22 cellular contexts compared by ENCODE assay signal in genomic region chr15:73756947-73757513, GRCh38. TPM values are rescaled to one million over a fixed set of nuclear protein-coding genes. Genes with fewer than 3 reads are reported as not detected.
DNase-seq lines count a peak whose midpoint lies in the region; ATAC-seq and TF ChIP-seq lines count a peak whose summit lies in the region.
"Had no signal": no experiment of that assay in that cellular context is flagged by ENCODE, and none has a peak within 500 bp of the region (broad histone marks: within the 10 kb centered on the region; RNA-seq: fewer than 3 reads in every experiment).

No MANE protein-coding gene starts in this region.

- no peak overlapping the region for H3K4me3 Mint-ChIP-seq in WTC11
- H3K4me3 Mint-ChIP-seq: CD4-positive, CD25-positive, alpha-beta regulatory T cell; CD8-positive, alpha-beta memory T cell; IgD-negative memory B cell had no signal

- CTCF ChIA-PET in HEK293 (lab: Yijun Ruan, JAX) (interaction anchor here (0.6 to 0.9 kb wide), 3 partner anchors 141 to 194 kb away, joined by 3 to 4 read pairs (median 4); no protein-coding TSS in a partner anchor), WTC11 (lab: Charles Lee) (no interaction called here), OCI-LY7 (lab: Charles Lee; ENCODE audit: unreplicated experiment) (no interaction called here)

- DNase-seq in DMS 273 (lab: John Stamatoyannopoulos, UW; ENCODE audit: unreplicated experiment), result peak; percentile 19
- no peak for DNase-seq in DMS 273 treated with DMSO at 0.1 percent for 48 hours (lab: John Stamatoyannopoulos, UW)
- no peak for DNase-seq in WTC11 (ENCODE audit: low spot score)
- DNase-seq in osteoblast (ENCODE audit: insufficient read length, low spot score, missing footprints), result peak; percentile 63
- DNase-seq in OCI-LY7 (ENCODE audit: low spot score), result no peak
- no peak for DNase-seq in head of caudate nucleus
- DNase-seq: BE2C; C1 segment of cervical spinal cord; Caco-2; CD4-positive, CD25-positive, alpha-beta regulatory T cell; CD8-positive, alpha-beta memory T cell; DMS53; DND-41; GOT3; Kasumi-1; KG1 had no signal

- TF ChIP-seq CTCF in HEK293 (tag by site-specific recombination; IDR thresholded peaks at IDR 0.05) (no peak), WTC11 (IDR thresholded peaks at IDR 0.05) (no peak), osteoblast (IDR thresholded peaks at IDR 0.05; ENCODE audit: extremely low read depth, low read depth, low read length) (no peak), OCI-LY7 (conservative IDR thresholded peaks at IDR 0.05; ENCODE audit: low read length) (no peak)

- H3K9me3 Mint-ChIP-seq in WTC11, result no peaks in the 10 kb centered on the region
- H3K9me3 Mint-ChIP-seq: CD4-positive, CD25-positive, alpha-beta regulatory T cell had no signal

- POLR2A ChIA-PET in HEK293 (lab: Yijun Ruan, JAX) (interaction anchor here (1.1 kb wide), 1 partner anchor 10 kb away, joined by 3 read pairs; no protein-coding TSS in a partner anchor), WTC11 (lab: Charles Lee) (no interaction called here), OCI-LY7 (lab: Charles Lee) (no interaction called here)

- H3K4me1 Mint-ChIP-seq in WTC11, result peaks cover 18% of the 10 kb centered on the region

- H2AFZ ChIP-seq in osteoblast (ENCODE audit: low read length) (no peak overlapping the region), OCI-LY7 (ENCODE audit: low read length) (no peak overlapping the region)

- H3K4me3 ChIP-seq in HEK293 (ENCODE audit: low read depth, low read length) (no peak overlapping the region), osteoblast (ENCODE audit: insufficient read depth, low read length) (no peak overlapping the region), OCI-LY7 (ENCODE audit: low read depth, low read length, poor library complexity, severe bottlenecking) (no peak overlapping the region)
- H3K4me3 ChIP-seq: HAP-1 had no signal

- intact Hi-C loops in OCI-LY7 (cut with micrococcal nuclease; ENCODE audit: unreplicated experiment) (no loop called here), head of caudate nucleus (cut with DNase I) (no loop called here)

- H3K36me3 ChIP-seq in HEK293 (ENCODE audit: control insufficient read depth in 2 of 2, insufficient read depth in 1 of 2, low read length in 2 of 2) (no peaks in the 10 kb centered on the region), osteoblast (ENCODE audit: insufficient read depth, low read length) (no peaks in the 10 kb centered on the region), OCI-LY7 (ENCODE audit: insufficient read depth, low read length) (no peaks in the 10 kb centered on the region)
- H3K36me3 ChIP-seq: BE2C, HAP-1 had no signal

- H3K36me3 Mint-ChIP-seq in WTC11, result no peaks in the 10 kb centered on the region
- H3K36me3 Mint-ChIP-seq: CD8-positive, alpha-beta memory T cell; IgD-negative memory B cell had no signal

- H3K4me2 ChIP-seq in osteoblast (ENCODE audit: insufficient read depth, low read length), result no peak overlapping the region
- H3K4me2 ChIP-seq in OCI-LY7 (ENCODE audit: low read length), result no peak overlapping the region

- ATAC-seq in WTC11 (no peak), GM18907 (IDR thresholded peaks at IDR 0.05; ENCODE audit: unreplicated experiment) (no peak)

- H3K79me2 ChIP-seq in osteoblast (ENCODE audit: insufficient read depth, low read length) (no peaks in the 10 kb centered on the region), OCI-LY7 (ENCODE audit: insufficient read depth, low read depth, low read length) (no peaks in the 10 kb centered on the region)

- H4K20me1 ChIP-seq in osteoblast (ENCODE audit: insufficient read depth, low read length) (no peaks in the 10 kb centered on the region), OCI-LY7 (ENCODE audit: insufficient read depth, low read length) (no peaks in the 10 kb centered on the region)

- H3K27ac ChIP-seq in HEK293 (ENCODE audit: extremely low read depth, low read depth, low read length), result no peak overlapping the region
- no peak overlapping the region for H3K27ac ChIP-seq in osteoblast (ENCODE audit: low read depth, low read length)
- no peak overlapping the region for H3K27ac ChIP-seq in OCI-LY7 (ENCODE audit: low read depth, low read length, poor library complexity, severe bottlenecking)
- H3K27ac ChIP-seq: 22Rv1 had no signal

- peaks cover 3% of the 10 kb centered on the region for H3K4me1 ChIP-seq in HEK293 (ENCODE audit: control insufficient read depth, insufficient read depth, low read length)
- no peaks in the 10 kb centered on the region for H3K4me1 ChIP-seq in osteoblast (ENCODE audit: insufficient read depth, low read length)
- no peaks in the 10 kb centered on the region for H3K4me1 ChIP-seq in OCI-LY7 (ENCODE audit: insufficient read depth, low read length, poor library complexity, severe bottlenecking)
- H3K4me1 ChIP-seq: Caco-2 had no signal

- H3K9me3 ChIP-seq in HEK293 (ENCODE audit: control insufficient read depth, insufficient read depth, low read depth, low read length) (no peaks in the 10 kb centered on the region), osteoblast (ENCODE audit: low read depth, low read length) (no peaks in the 10 kb centered on the region), OCI-LY7 (ENCODE audit: low read length) (no peaks in the 10 kb centered on the region)
- H3K9me3 ChIP-seq: BE2C, Caco-2, HAP-1 had no signal

- BruUV-seq in OCI-LY7 (replicated peaks; lab: Mats Ljungman, UMichigan), result no TSS peak

- H3K9me2 ChIP-seq in OCI-LY7 (ENCODE audit: insufficient read depth, low read length), result no peaks in the 10 kb centered on the region

- peaks cover 60% of the 10 kb centered on the region for H3K27me3 ChIP-seq in osteoblast (ENCODE audit: insufficient read depth, low read length)

- H3K27me3 Mint-ChIP-seq in WTC11 (ENCODE audit: low read depth), result peaks cover 11% of the 10 kb centered on the region

- H3K27ac Mint-ChIP-seq in WTC11, result no peak overlapping the region
- H3K27ac Mint-ChIP-seq: CD4-positive, CD25-positive, alpha-beta regulatory T cell; CD8-positive, alpha-beta memory T cell; IgD-negative memory B cell had no signal

TF ChIP-seq in HEK293, 187 proteins besides CTCF, POLR2A, EP300 and RAD21:
- TF ChIP-seq SP2 (tag by site-specific recombination; IDR thresholded peaks at IDR 0.05) (peak; percentile 46), ZBTB20 (tag by site-specific recombination; IDR thresholded peaks at IDR 0.05) (no peak), ZNF157 (tag by site-specific recombination; IDR thresholded peaks at IDR 0.05) (no peak), EGR2 (tag by site-specific recombination; IDR thresholded peaks at IDR 0.05; ENCODE audit: low read depth) (peak; percentile 72), ZFHX2 (tag by site-specific recombination; conservative IDR thresholded peaks at IDR 0.05) (peak; percentile 53), ZNF621 (tag by site-specific recombination; IDR thresholded peaks at IDR 0.05) (no peak)
- TF ChIP-seq, protein P1, sequence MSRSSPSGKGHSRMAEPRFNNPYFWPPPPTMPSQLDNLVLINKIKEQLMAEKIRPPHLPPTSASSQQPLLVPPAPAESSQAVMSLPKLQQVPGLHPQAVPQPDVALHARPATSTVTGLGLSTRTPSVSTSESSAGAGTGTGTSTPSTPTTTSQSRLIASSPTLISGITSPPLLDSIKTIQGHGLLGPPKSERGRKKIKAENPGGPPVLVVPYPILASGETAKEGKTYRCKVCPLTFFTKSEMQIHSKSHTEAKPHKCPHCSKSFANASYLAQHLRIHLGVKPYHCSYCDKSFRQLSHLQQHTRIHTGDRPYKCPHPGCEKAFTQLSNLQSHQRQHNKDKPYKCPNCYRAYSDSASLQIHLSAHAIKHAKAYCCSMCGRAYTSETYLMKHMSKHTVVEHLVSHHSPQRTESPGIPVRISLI (tag by site-specific recombination; IDR thresholded peaks at IDR 0.05), result no peak

TF ChIP-seq in WTC11, 78 proteins besides CTCF, POLR2A, EP300 and RAD21:
- TF ChIP-seq KAT7 (CRISPR knock-in tag; IDR thresholded peaks at IDR 0.05; ENCODE audit: borderline replicate concordance) (no peak), USF2 (CRISPR knock-in tag; IDR thresholded peaks at IDR 0.05) (peak; percentile 57), NFYB (CRISPR knock-in tag; conservative IDR thresholded peaks at IDR 0.05; ENCODE audit: low read depth) (peak; percentile 62)
TF ChIP-seq in WTC11: peak in this region for 2.

RNA-seq across cellular contexts. Expression of gene INSYN1, which starts 3.9 kb away (rescaled TPM):
- 9.0 to 11.9 TPM (median 9.8 TPM) in 3 replicates for total RNA-seq in WTC11 (2021)
- 3.8 and 4.7 TPM in 2 replicates for total RNA-seq in osteoblast
- not detected in 2 replicates for total RNA-seq in OCI-LY7 (2014; rRNA removed; shearing (Covaris generic))
- total RNA-seq in OCI-LY7 (2022), result not detected in 2 replicates
- total RNA-seq: CD4-positive, CD25-positive, alpha-beta regulatory T cell; CD8-positive, alpha-beta memory T cell; HT-29 had no signal

Comparison
In these comparisons a context has a peak if more than half of its experiments do, and no peak if none do; other contexts are left out.
1. DNase-seq: peak in DMS 273 (single experiment) and osteoblast (single experiment); none in DMS 273 treated with DMSO at 0.1 percent for 48 hours (single experiment), WTC11 (single experiment), OCI-LY7 (single experiment) and head of caudate nucleus (0 of 42).